In the genomic region with DNA sequence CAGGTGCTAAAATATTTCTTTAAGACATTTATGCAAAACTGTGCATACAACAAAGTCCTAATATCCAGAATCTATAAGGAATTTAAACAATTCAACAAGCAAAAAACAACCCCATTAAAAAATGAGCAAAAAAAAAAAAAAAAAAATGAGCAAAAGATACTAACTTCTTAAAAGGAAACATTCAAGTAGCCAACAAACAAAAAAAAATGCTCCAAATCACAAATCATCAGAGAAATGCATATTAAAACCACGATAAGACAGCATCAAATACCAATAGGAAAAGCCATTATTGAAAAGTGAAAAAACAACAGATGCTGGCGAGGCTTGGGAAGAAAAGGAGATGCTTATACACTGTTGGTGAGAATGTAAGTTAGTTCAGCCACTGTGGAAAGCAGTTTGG, we compare ENCODE assay signal across 21 cellular contexts. TPM values are rescaled to one million over a fixed set of nuclear protein-coding genes. Genes with fewer than 3 reads are reported as not detected.
DNase-seq lines count a peak whose midpoint lies in the region; ATAC-seq and TF ChIP-seq lines count a peak whose summit lies in the region.
"Had no signal": no experiment of that assay in that cellular context is flagged by ENCODE, and none has a peak within 500 bp of the region (broad histone marks: within the 10 kb centered on the region; RNA-seq: fewer than 3 reads in every experiment).

No MANE protein-coding gene starts in this region.

- H2AFZ ChIP-seq in OCI-LY3 (ENCODE audit: low read depth, low read length), result no peak overlapping the region

- H3K36me3 Mint-ChIP-seq in chondrocyte (ENCODE audit: low read depth) (no peaks in the 10 kb centered on the region), neural crest cell (ENCODE audit: low read depth) (peaks cover 18% of the 10 kb centered on the region)

- H3K4me3 ChIP-seq in GM12865 (ENCODE audit: low read depth, low read length), result peak overlapping the region; percentile 32; the same call in 1 of the 2 replicates
- H3K4me3 ChIP-seq in OCI-LY3 (ENCODE audit: low read length), result peak overlapping the region; percentile 19; the same call in 1 of the 2 replicates
- no peak overlapping the region for H3K4me3 ChIP-seq in upper lobe of left lung
- no peak overlapping the region for H3K4me3 ChIP-seq in lower leg skin (ENCODE audit: low read depth, poor library complexity, severe bottlenecking)

- H3K27me3 Mint-ChIP-seq in chondrocyte (ENCODE audit: low read depth) (no peaks in the 10 kb centered on the region), neural crest cell (ENCODE audit: low read depth) (no peaks in the 10 kb centered on the region)

- 85 to 91% methylated on average over 2 of the region's 2 CpGs for WGBS in upper lobe of left lung, 2 donors
- WGBS in lower leg skin, 2 donors, result 83 to 89% methylated on average over 2 of the region's 2 CpGs

- H3K4me3 Mint-ChIP-seq in chondrocyte (ENCODE audit: unreplicated experiment), result no peak overlapping the region
- no peak overlapping the region for H3K4me3 Mint-ChIP-seq in neural crest cell

- no peaks in the 10 kb centered on the region for H4K20me1 ChIP-seq in OCI-LY3 (ENCODE audit: insufficient read depth, low read length)

- H3K4me2 ChIP-seq in OCI-LY3 (ENCODE audit: low read length), result peak overlapping the region; percentile 57

- H3K27ac ChIP-seq in OCI-LY3 (ENCODE audit: low read length), result peak overlapping the region; percentile 14; the same call in 1 of the 2 replicates
- no peak overlapping the region for H3K27ac ChIP-seq in upper lobe of left lung
- H3K27ac ChIP-seq: C4-2B had no signal

- TF ChIP-seq POLR2A in upper lobe of left lung (IDR thresholded peaks at IDR 0.05) (no peak), lower leg skin (IDR thresholded peaks at IDR 0.05) (no peak)

- no peaks in the 10 kb centered on the region for H3K27me3 ChIP-seq in OCI-LY3 (ENCODE audit: low read depth, low read length)
- no peaks in the 10 kb centered on the region for H3K27me3 ChIP-seq in upper lobe of left lung

- peak overlapping the region; percentile 71 for H3K27ac Mint-ChIP-seq in chondrocyte (ENCODE audit: unreplicated experiment)
- peak overlapping the region; percentile 24 for H3K27ac Mint-ChIP-seq in neural crest cell (ENCODE audit: unreplicated experiment)

- no peak for TF ChIP-seq EP300 in upper lobe of left lung (IDR thresholded peaks at IDR 0.05)

- intact Hi-C loops in lower leg skin (cut with DNase I; ENCODE audit: low total_unique reads), result no loop called here

- H3K79me2 ChIP-seq in OCI-LY3 (ENCODE audit: low read length), result no peaks in the 10 kb centered on the region

- H3K4me1 ChIP-seq in OCI-LY3 (ENCODE audit: low read length) (peaks cover 67% of the 10 kb centered on the region), upper lobe of left lung (no peaks in the 10 kb centered on the region)

- DNase-seq in GM12865 (ENCODE audit: low read depth) (no peak), chondrocyte (ENCODE audit: low spot score) (no peak), neural crest cell (ENCODE audit: low read depth, low spot score) (no peak), NCI-H82 treated with DMSO at 0.1 percent for 48 hours (lab: John Stamatoyannopoulos, UW; ENCODE audit: unreplicated experiment) (no peak), SKM-1 treated with dmso at 0.1 percent for 144 hours (lab: John Stamatoyannopoulos, UW; ENCODE audit: unreplicated experiment) (no peak), upper lobe of left lung (no peak), lower leg skin (ENCODE audit: low spot score in 2 of 2) (no peak)
- DNase-seq: DMS 273 treated with DMSO at 0.1 percent for 48 hours; DND-41; MM.1S; NCI-H1092; NCI-H1436 treated with DMSO at 0.1 percent for 48 hours; NCI-H2081 treated with DMSO at 0.1 percent for 48 hours; NK-92 treated with Interleukin-12 subunit alpha and Interleukin-12 subunit beta, amount 100 ng/mL, for 24 hours; RPMI8226; SIG-M5 had no signal

- H3K4me1 Mint-ChIP-seq in chondrocyte (ENCODE audit: low read depth) (peaks cover 30% of the 10 kb centered on the region), neural crest cell (peaks cover 49% of the 10 kb centered on the region)

- no peak for ATAC-seq in upper lobe of left lung (ENCODE audit: low FRiP score in 2 of 2)

- no peak overlapping the region for H3K9ac ChIP-seq in OCI-LY3 (ENCODE audit: low read length)

- TF ChIP-seq CTCF in GM12865 (IDR thresholded peaks at IDR 0.05; ENCODE audit: insufficient read depth, low read depth, low read length, missing control alignments), result no peak
- TF ChIP-seq CTCF in OCI-LY3 (IDR thresholded peaks at IDR 0.05; ENCODE audit: low read depth, low read length), result no peak
- no peak for TF ChIP-seq CTCF in chondrocyte (IDR thresholded peaks at IDR 0.05)
- TF ChIP-seq CTCF in neural crest cell (conservative IDR thresholded peaks at IDR 0.05), result no peak
- TF ChIP-seq CTCF in upper lobe of left lung (IDR thresholded peaks at IDR 0.05), result no peak
- TF ChIP-seq CTCF in lower leg skin (IDR thresholded peaks at IDR 0.05), result no peak

- H3K9me3 ChIP-seq in OCI-LY3 (ENCODE audit: insufficient read depth, low read length) (no peaks in the 10 kb centered on the region), upper lobe of left lung (no peaks in the 10 kb centered on the region)

- H3K36me3 ChIP-seq in OCI-LY3 (replicated peaks; ENCODE audit: low read depth, low read length) (no peaks in the 10 kb centered on the region), upper lobe of left lung (no peaks in the 10 kb centered on the region)

- H3K9me3 Mint-ChIP-seq in chondrocyte (ENCODE audit: low read depth) (no peaks in the 10 kb centered on the region), neural crest cell (no peaks in the 10 kb centered on the region)

RNA-seq across cellular contexts. Expression of gene B4GALT6, which starts 34.9 kb away (rescaled TPM):
- total RNA-seq in chondrocyte, result 9.8 to 23.3 TPM (median 12.2 TPM) in 3 replicates
- total RNA-seq in neural crest cell, result 40.0 and 43.4 TPM in 2 replicates
- 1 to 10 TPM in 4 of 6 donors, under 1 TPM in 1, not detected in 1; 0.55 to 3.4 (median 1.8) TPM for total RNA-seq in upper lobe of left lung
- 1 to 10 TPM; 1.3 to 2.1 (median 1.6) TPM for total RNA-seq in lower leg skin

RNA-seq across cellular contexts. Expression of gene TTR, which starts 57.8 kb away (rescaled TPM):
- total RNA-seq in chondrocyte (not detected in 3 replicates), neural crest cell (not detected in 2 replicates), upper lobe of left lung (1 to 10 TPM in 1 of 6 donors, under 1 TPM in 1, not detected in 4; 0.86 to 2.4 TPM), lower leg skin (not detected)
- total RNA-seq: G401, NCI-H460, OCI-LY7 had no signal

Comparison
In these comparisons a context has a peak if more than half of its experiments do, and no peak if none do; other contexts are left out.
1. H3K4me3 ChIP-seq: peak in GM12865 (single experiment) and OCI-LY3 (single experiment); none in upper lobe of left lung (0 of 4) and lower leg skin (single experiment).